In the genomic region with DNA sequence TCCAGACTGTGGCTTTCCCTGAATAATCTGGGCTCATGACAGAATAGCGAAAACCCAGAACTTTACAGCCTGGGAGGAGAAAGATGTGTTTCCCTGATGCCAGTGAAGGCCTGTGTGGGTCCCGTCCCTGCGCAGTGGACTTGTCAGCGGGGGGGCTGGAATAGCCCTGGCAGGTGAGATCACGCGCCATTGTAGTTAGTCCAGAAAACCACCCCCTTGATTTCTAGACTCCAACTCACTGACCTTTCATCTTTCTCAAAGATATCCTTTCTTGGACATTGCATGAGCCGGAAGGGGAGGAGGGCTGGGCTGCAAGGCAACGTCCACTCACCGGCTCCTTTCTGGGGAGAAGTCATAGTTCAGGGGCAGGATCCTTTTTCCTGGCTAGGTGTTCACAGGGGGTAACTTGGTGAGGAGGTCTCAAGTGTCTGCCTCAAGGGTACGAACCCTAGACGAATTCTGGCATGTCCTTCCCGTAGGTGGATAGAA, we compare ENCODE assay signal across 23 cellular contexts. TPM values are rescaled to one million over a fixed set of nuclear protein-coding genes. Genes with fewer than 3 reads are reported as not detected.
A peak's percentile ranks its signal among the peaks of the same experiment; 100 is the strongest.
DNase-seq lines count a peak whose midpoint lies in the region; ATAC-seq, FAIRE-seq and TF ChIP-seq lines count a peak whose summit lies in the region.
"Had no signal": no experiment of that assay in that cellular context is flagged by ENCODE, and none has a peak within 500 bp of the region (broad histone marks: within the 10 kb centered on the region; RNA-seq: fewer than 3 reads in every experiment).

No MANE protein-coding gene starts in this region.

- intact Hi-C loops in Calu3 (cut with micrococcal nuclease; ENCODE audit: unreplicated experiment): no loop called here

- no peak overlapping the region for H3K4me3 ChIP-seq in SK-N-SH (ENCODE audit: low read depth in 2 of 2, low read length in 1 of 2)
- no peak overlapping the region for H3K4me3 ChIP-seq in neural cell (ENCODE audit: low read length)
- no peak overlapping the region for H3K4me3 ChIP-seq in tibial nerve
- H3K4me3 ChIP-seq: BLaER1 treated with 17β-estradiol and CSF1 and Interleukin-3, amounts not matched to agents 10 nM and 100 nM; GM12878; Peyer's patch had no signal

- no peaks in the 10 kb centered on the region for H3K36me3 ChIP-seq in SK-N-SH (replicated peaks in 1 of 2; ENCODE audit: control insufficient read depth in 1 of 2, insufficient read depth in 2 of 2, low read length in 1 of 2)
- no peaks in the 10 kb centered on the region for H3K36me3 ChIP-seq in neural cell (ENCODE audit: insufficient read depth, low read length)
- no peaks in the 10 kb centered on the region for H3K36me3 ChIP-seq in tibial nerve
- H3K36me3 ChIP-seq: BLaER1 treated with 17β-estradiol and CSF1 and Interleukin-3, amounts not matched to agents 10 nM and 100 nM; Peyer's patch had no signal

- 96% methylated on average over 12 of the region's 12 CpGs for WGBS in SK-N-SH (ENCODE audit: low lambda C conversion rate)
- 80 to 86% methylated on average over 12 of the region's 12 CpGs for WGBS in tibial nerve, 2 donors

- BruUV-seq in Calu3 (replicated peaks; lab: Mats Ljungman, UMichigan): no TSS peak

- no peaks in the 10 kb centered on the region for H3K9me3 ChIP-seq in SK-N-SH
- no peaks in the 10 kb centered on the region for H3K9me3 ChIP-seq in neural cell (ENCODE audit: low read length)
- no peaks in the 10 kb centered on the region for H3K9me3 ChIP-seq in tibial nerve
- H3K9me3 ChIP-seq: Peyer's patch had no signal

- no peaks in the 10 kb centered on the region for H3K27me3 ChIP-seq in SK-N-SH (ENCODE audit: insufficient read depth)
- H3K27me3 ChIP-seq in neural cell (ENCODE audit: insufficient read depth, low read depth, low read length): no peaks in the 10 kb centered on the region
- no peaks in the 10 kb centered on the region for H3K27me3 ChIP-seq in tibial nerve
- H3K27me3 ChIP-seq: BLaER1 treated with 17β-estradiol and CSF1 and Interleukin-3, amounts not matched to agents 10 nM and 100 nM; Peyer's patch had no signal

- peaks cover 2% of the 10 kb centered on the region for H3K9me3 Mint-ChIP-seq in Calu3 (ENCODE audit: low read depth, unreplicated experiment)

- ATAC-seq in HG03354 (IDR thresholded peaks at IDR 0.05; ENCODE audit: poor library complexity, severe bottlenecking, unreplicated experiment): no peak
- ATAC-seq: GM12878 had no signal

- H4K20me1 ChIP-seq in SK-N-SH (ENCODE audit: insufficient read depth) (no peaks in the 10 kb centered on the region), neural cell (ENCODE audit: insufficient read depth) (no peaks in the 10 kb centered on the region)
- H4K20me1 ChIP-seq: BLaER1 treated with 17β-estradiol and CSF1 and Interleukin-3, amounts not matched to agents 10 nM and 100 nM had no signal

- H2AFZ ChIP-seq in SK-N-SH (ENCODE audit: low read depth) (peak overlapping the region; percentile 91; the same call in 1 of the 2 replicates), neural cell (ENCODE audit: low read depth, low read length) (no peak overlapping the region)

- no peak for FAIRE-seq in GM12892 (lab: Jason Lieb, UNC)
- FAIRE-seq: A204.1, GM12878 had no signal

- peaks cover 29% of the 10 kb centered on the region for H3K36me3 Mint-ChIP-seq in Calu3 (ENCODE audit: insufficient read depth, unreplicated experiment)
- H3K36me3 Mint-ChIP-seq: CD4-positive, alpha-beta memory T cell had no signal

- H3K9ac ChIP-seq in SK-N-SH: no peak overlapping the region
- no peak overlapping the region for H3K9ac ChIP-seq in neural cell (ENCODE audit: low read length)
- H3K9ac ChIP-seq: BLaER1 treated with 17β-estradiol and CSF1 and Interleukin-3, amounts not matched to agents 10 nM and 100 nM; KMS-11 had no signal

- no peak overlapping the region for H3K4me2 ChIP-seq in SK-N-SH
- no peak overlapping the region for H3K4me2 ChIP-seq in neural cell (ENCODE audit: low read length)
- H3K4me2 ChIP-seq: BLaER1 treated with 17β-estradiol and CSF1 and Interleukin-3, amounts not matched to agents 10 nM and 100 nM; KMS-11 had no signal

- peak overlapping the region; percentile 20 for H3K4me3 Mint-ChIP-seq in Calu3 (ENCODE audit: low read depth, unreplicated experiment)
- H3K4me3 Mint-ChIP-seq: CD4-positive, alpha-beta memory T cell had no signal

- peak overlapping the region; percentile 76 for H3K27ac Mint-ChIP-seq in Calu3 (ENCODE audit: unreplicated experiment)
- H3K27ac Mint-ChIP-seq: CD4-positive, alpha-beta memory T cell had no signal

- peaks cover 11 to 15% of the 10 kb centered on the region in 2 experiments; a peak in 3 of 4 replicates for H3K4me1 ChIP-seq in SK-N-SH (ENCODE audit: control insufficient read depth in 1 of 2, insufficient read depth in 2 of 2, low read depth in 1 of 2, low read length in 1 of 2)
- peaks cover 3 to 27% (median 15%) of the 10 kb centered on the region in 4 donors for H3K4me1 ChIP-seq in tibial nerve

- no peaks in the 10 kb centered on the region for H3K27me3 Mint-ChIP-seq in Calu3 (ENCODE audit: unreplicated experiment)

- POLR2A ChIA-PET in SK-N-SH (lab: Yijun Ruan, JAX): no interaction called here

- H3K79me2 ChIP-seq in SK-N-SH (ENCODE audit: insufficient read depth) (no peaks in the 10 kb centered on the region), neural cell (replicated peaks; ENCODE audit: insufficient read depth, low read length) (no peaks in the 10 kb centered on the region)

- H3F3A ChIP-seq in SK-N-SH (replicated peaks; ENCODE audit: insufficient read depth) (peaks cover 12% of the 10 kb centered on the region), neural cell (ENCODE audit: insufficient read depth, low read length, poor library complexity, severe bottlenecking) (no peaks in the 10 kb centered on the region)

- H3K9me2 ChIP-seq in SK-N-SH (no peaks in the 10 kb centered on the region), neural cell (ENCODE audit: insufficient read depth, low read length) (no peaks in the 10 kb centered on the region)

- CTCF ChIA-PET in Calu3 (lab: Charles Lee) (no interaction called here), SK-N-SH (lab: Yijun Ruan, JAX) (interaction anchor here (1.2 kb wide), 2 partner anchors 9 to 21 kb away, joined by 3 to 5 read pairs; partner anchors contain the start of gene ASAP2)

- TF ChIP-seq EP300 in SK-N-SH (IDR thresholded peaks at IDR 0.05; ENCODE audit: borderline replicate concordance in 1 of 2, low read depth in 1 of 2, low read length in 1 of 2) (no peak), neural cell (conservative IDR thresholded peaks at IDR 0.05; ENCODE audit: poor library complexity, severe bottlenecking) (peak; percentile 9), tibial nerve (IDR thresholded peaks at IDR 0.05) (no peak)

- H3K4me1 Mint-ChIP-seq in Calu3 (ENCODE audit: low read depth, unreplicated experiment): peaks cover 45% of the 10 kb centered on the region
- H3K4me1 Mint-ChIP-seq: CD4-positive, alpha-beta memory T cell had no signal

- TF ChIP-seq CTCF in Calu3 (IDR thresholded peaks at IDR 0.05; ENCODE audit: unreplicated experiment) (no peak), SK-N-SH (IDR thresholded peaks at IDR 0.05) (no peak), neural cell (IDR thresholded peaks at IDR 0.05; ENCODE audit: poor library complexity, severe bottlenecking) (no peak), tibial nerve (IDR thresholded peaks at IDR 0.05) (no peak)

- TF ChIP-seq RAD21 in SK-N-SH (IDR thresholded peaks at IDR 0.05; ENCODE audit: low read length) (no peak), neural cell (conservative IDR thresholded peaks at IDR 0.05) (no peak)

- DNase-seq in Calu3: no peak
- DNase-seq in SK-N-SH: no peak
- no peak for DNase-seq in tibial nerve (ENCODE audit: low spot score in 2 of 2)
- DNase-seq in NCI-H2107 treated with DMSO at 0.1 percent for 48 hours (lab: John Stamatoyannopoulos, UW; ENCODE audit: unreplicated experiment): no peak
- no peak for DNase-seq in GM12892 (ENCODE audit: insufficient read length)
- DNase-seq: CD4-positive, alpha-beta memory T cell; COR-L47; DMS 273 treated with DMSO at 0.1 percent for 48 hours; DMS79; EL; GDM1; MM.1S; NCI-H2029; NCI-H526 treated with DMSO at 0.1 percent for 48 hours; SHP77 treated with DMSO at 0.1 percent for 48 hours; SW 1271 had no signal

- H3K27ac ChIP-seq in SK-N-SH (ENCODE audit: low read depth in 2 of 2, low read length in 1 of 2) (peak overlapping the region in 1 of 2 experiments; percentile 56; a peak in 2 of 4 replicates), neural cell (ENCODE audit: low read length) (peak overlapping the region; percentile 53), tibial nerve (peak overlapping the region in 3 of 4 donors; percentile 17 to 68 (median 63))
- H3K27ac ChIP-seq: BLaER1 treated with 17β-estradiol and CSF1 and Interleukin-3, amounts not matched to agents 10 nM and 100 nM; KMS-11; Peyer's patch had no signal

- TF ChIP-seq POLR2A in tibial nerve (IDR thresholded peaks at IDR 0.05) (no peak), GM12892 (IDR thresholded peaks at IDR 0.05; ENCODE audit: low read depth, low read length) (no peak)

TF ChIP-seq in SK-N-SH, 30 proteins besides CTCF, POLR2A, EP300 and RAD21:
- TF ChIP-seq CHD2 (IDR thresholded peaks at IDR 0.05; ENCODE audit: low read length, partially characterized antibody) (no peak), RCOR1 (IDR thresholded peaks at IDR 0.05; ENCODE audit: low read length) (0 out of 2 replicates have a peak, but pooled peaks have one; percentile 2)

TF ChIP-seq in neural cell, 6 proteins besides CTCF, POLR2A, EP300 and RAD21 (continues in another document):
- no peak for TF ChIP-seq SMC3 (conservative IDR thresholded peaks at IDR 0.05; ENCODE audit: poor library complexity)

RNA-seq across cellular contexts. Expression of gene ASAP2, which starts 22.2 kb away (rescaled TPM):
- 75.1 and 78.6 TPM in 2 replicates for total RNA-seq in Calu3 (2022)
- polyA plus RNA-seq in SK-N-SH (2012; rRNA removed): 37.9 and 41.4 TPM in 2 replicates
- 46.4 and 46.7 TPM in 2 replicates for polyA plus RNA-seq in SK-N-SH (2012; cell fraction: cytosol; rRNA removed)
- 60.7 and 79.4 TPM in 2 replicates for polyA plus RNA-seq in SK-N-SH (2012; cell fraction: nucleus; rRNA removed)
- 41.0 and 54.6 TPM in 2 replicates for polyA plus RNA-seq in neural cell
- 74.3 and 91.7 TPM in 2 replicates for polyA minus RNA-seq in neural cell
- total RNA-seq in tibial nerve: 10 to 100 TPM; 28.2 to 38.0 (median 31.7) TPM
- polyA plus RNA-seq in GM12892 (2012; ENCODE audit: missing spikeins): not detected
- total RNA-seq: CD4-positive, alpha-beta memory T cell had no signal
- polyA plus RNA-seq: CD4-positive, alpha-beta memory T cell had no signal
